18 cellular contexts compared by ENCODE assay signal in the genomic region with DNA sequence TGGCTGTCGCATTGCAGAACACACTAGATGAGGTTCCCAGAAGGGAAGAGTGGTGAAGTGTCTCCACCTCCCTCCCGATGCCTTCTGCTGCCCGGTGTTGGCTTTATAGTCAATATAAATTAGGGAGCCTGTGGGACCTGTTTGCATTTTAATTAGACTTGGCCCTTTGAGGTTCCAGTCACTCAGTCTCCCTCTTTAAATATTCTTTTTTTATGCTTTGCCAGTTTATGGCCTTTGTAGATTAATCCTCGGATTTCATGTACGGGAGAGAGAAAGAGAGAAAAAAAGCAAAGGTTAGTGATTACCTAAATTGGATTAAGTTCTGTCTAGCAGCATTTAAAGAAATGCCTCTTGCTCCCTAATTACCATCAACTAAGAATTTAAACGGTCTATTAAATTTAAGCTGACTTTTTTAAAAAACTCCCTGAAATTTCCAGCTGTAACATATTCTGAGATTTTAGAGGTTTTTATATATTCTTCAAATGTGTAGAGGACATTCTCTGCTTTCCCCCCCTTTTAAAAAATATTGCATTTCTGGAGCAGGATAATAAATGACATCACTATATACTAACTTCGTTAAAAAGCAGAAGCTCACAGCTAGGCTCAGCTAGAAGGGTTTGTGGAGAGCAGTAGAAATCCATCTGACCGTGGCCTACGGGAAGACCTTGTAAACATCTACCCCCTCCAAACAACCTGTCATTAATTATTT.
A peak's percentile ranks its signal among the peaks of the same experiment; 100 is the strongest.
DNase-seq lines count a peak whose midpoint lies in the region; ATAC-seq and TF ChIP-seq lines count a peak whose summit lies in the region.
"Had no signal": no experiment of that assay in that cellular context is flagged by ENCODE, and none has a peak within 500 bp of the region (broad histone marks: within the 10 kb centered on the region; RNA-seq: fewer than 3 reads in every experiment).

No MANE protein-coding gene starts in this region.

- DNase-seq in CD14-positive monocyte (ENCODE audit: low spot score) (no peak), WERI-Rb-1 (no peak), NCI-H510A treated with DMSO at 0.1 percent for 48 hours (lab: John Stamatoyannopoulos, UW) (no peak), UCSD-AML1 (lab: John Stamatoyannopoulos, UW; ENCODE audit: unreplicated experiment) (no peak)
- no peak for DNase-seq in T-helper 2 cell treated with Interferon-gamma antibody and Interleukin-4, amounts not matched to agents 5 μg/mL and 100 μg/mL, for 36 hours (ENCODE audit: low spot score)
- DNase-seq: caudate nucleus; DMS53; effector CD4-positive, alpha-beta T cell; heart right ventricle; NCI-H2081; NCI-H526 treated with DMSO at 0.1 percent for 48 hours; occipital lobe; stimulated activated CD4-positive, alpha-beta T cell treated with anti-CD3 and anti-CD28 coated beads, Interleukin-4, amount 100 ng/mL, for 4 hours; SW 1271 had no signal

- H3K36me3 ChIP-seq in WERI-Rb-1 (no peaks in the 10 kb centered on the region), mucosa of rectum (ENCODE audit: control insufficient read depth in 2 of 2, insufficient read depth in 2 of 2, low read length in 2 of 2) (peaks cover 22 to 23% of the 10 kb centered on the region in 2 donors)
- H3K36me3 ChIP-seq: tibial nerve had no signal

- H3K4me3 ChIP-seq in WERI-Rb-1 (ENCODE audit: low read depth, low read length) = peak overlapping the region; percentile 22
- H3K4me3 ChIP-seq in mucosa of rectum (ENCODE audit: low read length in 2 of 2) = peak overlapping the region; percentile 60 to 93
- H3K4me3 ChIP-seq: tibial nerve had no signal

- no peaks in the 10 kb centered on the region for H3K27me3 ChIP-seq in WERI-Rb-1 (ENCODE audit: insufficient read depth, low read depth, severe bottlenecking)
- no peaks in the 10 kb centered on the region for H3K27me3 ChIP-seq in mucosa of rectum (ENCODE audit: control insufficient read depth in 2 of 2, insufficient read depth in 2 of 2, low read length in 2 of 2)

- H3K9me3 ChIP-seq in WERI-Rb-1 (ENCODE audit: severe bottlenecking) (no peaks in the 10 kb centered on the region), mucosa of rectum (ENCODE audit: control insufficient read depth in 2 of 2, low read length in 2 of 2) (no peaks in the 10 kb centered on the region)
- H3K9me3 ChIP-seq: heart right ventricle, tibial nerve had no signal

- H3K9me3 Mint-ChIP-seq in CD14-positive monocyte = peaks cover 0 to 8% (median 5%) of the 10 kb centered on the region in 7 donors
- no peaks in the 10 kb centered on the region for H3K9me3 Mint-ChIP-seq in T-helper 2 cell treated with Interferon-gamma antibody and Interleukin-4, amounts not matched to agents 5 μg/mL and 100 μg/mL, for 36 hours

- peaks cover 21 to 38% (median 25%) of the 10 kb centered on the region in 3 donors for H3K27me3 Mint-ChIP-seq in CD14-positive monocyte (ENCODE audit: low read depth in 3 of 3)
- H3K27me3 Mint-ChIP-seq in T-helper 2 cell treated with Interferon-gamma antibody and Interleukin-4, amounts not matched to agents 5 μg/mL and 100 μg/mL, for 36 hours (ENCODE audit: low read depth) = peaks cover 46% of the 10 kb centered on the region

- H3K4me1 ChIP-seq in mucosa of rectum (ENCODE audit: control insufficient read depth in 2 of 2, insufficient read depth in 2 of 2, low read length in 2 of 2) = peaks cover 12 to 28% of the 10 kb centered on the region in 2 donors

- peak overlapping the region in 5 of 7 donors; percentile 13 to 78 (median 41) for H3K27ac Mint-ChIP-seq in CD14-positive monocyte
- no peak overlapping the region for H3K27ac Mint-ChIP-seq in T-helper 2 cell treated with Interferon-gamma antibody and Interleukin-4, amounts not matched to agents 5 μg/mL and 100 μg/mL, for 36 hours

- intact Hi-C loops in CD14-positive monocyte (cut with micrococcal nuclease) = no loop called here

- peaks cover 45% of the 10 kb centered on the region for H3K4me1 Mint-ChIP-seq in CD14-positive monocyte
- H3K4me1 Mint-ChIP-seq in T-helper 2 cell treated with Interferon-gamma antibody and Interleukin-4, amounts not matched to agents 5 μg/mL and 100 μg/mL, for 36 hours (ENCODE audit: low read depth) = peaks cover 30% of the 10 kb centered on the region

- H3K9ac ChIP-seq in mucosa of rectum (ENCODE audit: low read depth in 1 of 2, low read length in 2 of 2) = peak overlapping the region in 1 of 2 donors; percentile 7

- H3K36me3 Mint-ChIP-seq in CD14-positive monocyte = peaks cover 21 to 29% of the 10 kb centered on the region in 2 donors
- peaks cover 2% of the 10 kb centered on the region for H3K36me3 Mint-ChIP-seq in T-helper 2 cell treated with Interferon-gamma antibody and Interleukin-4, amounts not matched to agents 5 μg/mL and 100 μg/mL, for 36 hours (ENCODE audit: low read depth)

- H3K27ac ChIP-seq in WERI-Rb-1 (peak overlapping the region; percentile 41), mucosa of rectum (ENCODE audit: low read depth in 2 of 2, low read length in 2 of 2) (peak overlapping the region in 1 of 2 donors; percentile 11)
- H3K27ac ChIP-seq: tibial nerve had no signal

- peak overlapping the region; percentile 32 to 62 for H3K4me3 Mint-ChIP-seq in CD14-positive monocyte
- H3K4me3 Mint-ChIP-seq in T-helper 2 cell treated with Interferon-gamma antibody and Interleukin-4, amounts not matched to agents 5 μg/mL and 100 μg/mL, for 36 hours = no peak overlapping the region

- TF ChIP-seq CTCF in CD14-positive monocyte (IDR thresholded peaks at IDR 0.05) (no peak), WERI-Rb-1 (IDR thresholded peaks at IDR 0.05; ENCODE audit: low read depth, low read length) (no peak)

- ATAC-seq in GM18511 (IDR thresholded peaks at IDR 0.05; ENCODE audit: unreplicated experiment) (peak; percentile 31), GM19463 (IDR thresholded peaks at IDR 0.05; ENCODE audit: unreplicated experiment) (no peak)
- ATAC-seq: heart right ventricle had no signal
